8 cellular contexts compared by ENCODE assay signal in genomic region chr2:69789762-69790600, GRCh38. TPM values are rescaled to one million over a fixed set of nuclear protein-coding genes. Genes with fewer than 3 reads are reported as not detected.
A peak's percentile ranks its signal among the peaks of the same experiment; 100 is the strongest.
DNase-seq lines count a peak whose midpoint lies in the region; ATAC-seq and TF ChIP-seq lines count a peak whose summit lies in the region.

No MANE protein-coding gene starts in this region.

- peaks cover 17 to 32% of the 10 kb centered on the region in 2 donors for H3K4me1 ChIP-seq in thoracic aorta (ENCODE audit: control insufficient read depth in 1 of 2, low read depth in 2 of 2)

- ATAC-seq in WTC11 (peak; percentile 72), thoracic aorta (ENCODE audit: insufficient number of reproducible peaks, low FRiP score, low read depth) (no peak), GM19397 (IDR thresholded peaks at IDR 0.05; ENCODE audit: unreplicated experiment) (no peak)

- TF ChIP-seq CTCF in HFFc6 (IDR thresholded peaks at IDR 0.05) (peak; percentile 20; the same call in 1 of the 2 replicates), WTC11 (IDR thresholded peaks at IDR 0.05) (no peak), thoracic aorta (IDR thresholded peaks at IDR 0.05) (no peak)

- H3K9me3 ChIP-seq in thoracic aorta = no peaks in the 10 kb centered on the region

- POLR2A ChIA-PET in WTC11 (lab: Charles Lee) = no interaction called here

- DNase-seq in G401 (ENCODE audit: low spot score) (peak; percentile 9), HFFc6 (no peak), WTC11 (ENCODE audit: low spot score) (no peak), left kidney (ENCODE audit: low read depth, low spot score) (peak; percentile 76), thoracic aorta (ENCODE audit: low spot score) (no peak), T-helper 1 cell (no peak), posterior vena cava (ENCODE audit: low spot score) (no peak)

- H3K27me3 Mint-ChIP-seq in HFFc6 (ENCODE audit: insufficient read depth) (no peaks in the 10 kb centered on the region; the same call in 1 of the 2 replicates), WTC11 (ENCODE audit: low read depth) (no peaks in the 10 kb centered on the region)

- intact Hi-C loops in posterior vena cava (cut with DNase I) = no loop called here

- H3K9me3 Mint-ChIP-seq in HFFc6 (no peaks in the 10 kb centered on the region), WTC11 (no peaks in the 10 kb centered on the region)

- peak overlapping the region; percentile 88 to 92 for H3K27ac ChIP-seq in thoracic aorta

- H3K4me3 ChIP-seq in thoracic aorta = peak overlapping the region; percentile 55

- peaks cover 10% of the 10 kb centered on the region for H3K36me3 ChIP-seq in thoracic aorta

- H3K36me3 Mint-ChIP-seq in HFFc6 (ENCODE audit: low read depth) (peaks cover 11% of the 10 kb centered on the region), WTC11 (no peaks in the 10 kb centered on the region)

- peaks cover 32% of the 10 kb centered on the region for H3K4me1 Mint-ChIP-seq in HFFc6 (ENCODE audit: low read depth)
- peaks cover 18% of the 10 kb centered on the region for H3K4me1 Mint-ChIP-seq in WTC11

- CTCF ChIA-PET in WTC11 (lab: Charles Lee) = interaction anchor here (1.0 to 3.8 kb wide), 8 partner anchors 9 to 73 kb away, joined by 3 to 36 read pairs (median 4); partner anchors contain the start of gene ANXA4

- H3K27me3 ChIP-seq in thoracic aorta (replicated peaks; ENCODE audit: insufficient read depth) = no peaks in the 10 kb centered on the region

- in situ Hi-C loops in G401 (cut with HindIII; ENCODE audit: low sequenced_read_pairs) = no loop called here

- H3K4me3 Mint-ChIP-seq in HFFc6 (peak overlapping the region; percentile 80), WTC11 (no peak overlapping the region)

- H3K27ac Mint-ChIP-seq in HFFc6 = peak overlapping the region; percentile 93
- peak overlapping the region; percentile 60 for H3K27ac Mint-ChIP-seq in WTC11

TF ChIP-seq in WTC11, 78 proteins besides CTCF, POLR2A, EP300 and RAD21 (continues in another document):
- TF ChIP-seq ZNF423 (CRISPR knock-in tag; IDR thresholded peaks at IDR 0.05) = no peak
- no peak for TF ChIP-seq RELA (CRISPR knock-in tag; IDR thresholded peaks at IDR 0.05; ENCODE audit: borderline replicate concordance)
- no peak for TF ChIP-seq CREM (CRISPR knock-in tag; IDR thresholded peaks at IDR 0.05)
- no peak for TF ChIP-seq ZNF671 (CRISPR knock-in tag; IDR thresholded peaks at IDR 0.05)
- TF ChIP-seq ZNF281 (CRISPR knock-in tag; IDR thresholded peaks at IDR 0.05) = no peak
- no peak for TF ChIP-seq KAT7 (CRISPR knock-in tag; IDR thresholded peaks at IDR 0.05; ENCODE audit: borderline replicate concordance)
- TF ChIP-seq JUN (CRISPR knock-in tag; IDR thresholded peaks at IDR 0.05) = no peak
- no peak for TF ChIP-seq FOXJ3 (CRISPR knock-in tag; IDR thresholded peaks at IDR 0.05; ENCODE audit: borderline replicate concordance)
- TF ChIP-seq TEAD4 (CRISPR knock-in tag; IDR thresholded peaks at IDR 0.05) = no peak
- TF ChIP-seq STAT6 (CRISPR knock-in tag; conservative IDR thresholded peaks at IDR 0.05; ENCODE audit: low read depth) = no peak
- no peak for TF ChIP-seq ZNF416 (CRISPR knock-in tag; IDR thresholded peaks at IDR 0.05)
- TF ChIP-seq, protein P1, sequence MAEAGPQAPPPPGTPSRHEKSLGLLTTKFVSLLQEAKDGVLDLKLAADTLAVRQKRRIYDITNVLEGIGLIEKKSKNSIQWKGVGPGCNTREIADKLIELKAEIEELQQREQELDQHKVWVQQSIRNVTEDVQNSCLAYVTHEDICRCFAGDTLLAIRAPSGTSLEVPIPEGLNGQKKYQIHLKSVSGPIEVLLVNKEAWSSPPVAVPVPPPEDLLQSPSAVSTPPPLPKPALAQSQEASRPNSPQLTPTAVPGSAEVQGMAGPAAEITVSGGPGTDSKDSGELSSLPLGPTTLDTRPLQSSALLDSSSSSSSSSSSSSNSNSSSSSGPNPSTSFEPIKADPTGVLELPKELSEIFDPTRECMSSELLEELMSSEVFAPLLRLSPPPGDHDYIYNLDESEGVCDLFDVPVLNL (CRISPR knock-in tag; IDR thresholded peaks at IDR 0.05; ENCODE audit: borderline replicate concordance, low read depth) = no peak
- no peak for TF ChIP-seq ZNF396 (CRISPR knock-in tag; IDR thresholded peaks at IDR 0.05; ENCODE audit: borderline replicate concordance)
- TF ChIP-seq, protein P2, sequence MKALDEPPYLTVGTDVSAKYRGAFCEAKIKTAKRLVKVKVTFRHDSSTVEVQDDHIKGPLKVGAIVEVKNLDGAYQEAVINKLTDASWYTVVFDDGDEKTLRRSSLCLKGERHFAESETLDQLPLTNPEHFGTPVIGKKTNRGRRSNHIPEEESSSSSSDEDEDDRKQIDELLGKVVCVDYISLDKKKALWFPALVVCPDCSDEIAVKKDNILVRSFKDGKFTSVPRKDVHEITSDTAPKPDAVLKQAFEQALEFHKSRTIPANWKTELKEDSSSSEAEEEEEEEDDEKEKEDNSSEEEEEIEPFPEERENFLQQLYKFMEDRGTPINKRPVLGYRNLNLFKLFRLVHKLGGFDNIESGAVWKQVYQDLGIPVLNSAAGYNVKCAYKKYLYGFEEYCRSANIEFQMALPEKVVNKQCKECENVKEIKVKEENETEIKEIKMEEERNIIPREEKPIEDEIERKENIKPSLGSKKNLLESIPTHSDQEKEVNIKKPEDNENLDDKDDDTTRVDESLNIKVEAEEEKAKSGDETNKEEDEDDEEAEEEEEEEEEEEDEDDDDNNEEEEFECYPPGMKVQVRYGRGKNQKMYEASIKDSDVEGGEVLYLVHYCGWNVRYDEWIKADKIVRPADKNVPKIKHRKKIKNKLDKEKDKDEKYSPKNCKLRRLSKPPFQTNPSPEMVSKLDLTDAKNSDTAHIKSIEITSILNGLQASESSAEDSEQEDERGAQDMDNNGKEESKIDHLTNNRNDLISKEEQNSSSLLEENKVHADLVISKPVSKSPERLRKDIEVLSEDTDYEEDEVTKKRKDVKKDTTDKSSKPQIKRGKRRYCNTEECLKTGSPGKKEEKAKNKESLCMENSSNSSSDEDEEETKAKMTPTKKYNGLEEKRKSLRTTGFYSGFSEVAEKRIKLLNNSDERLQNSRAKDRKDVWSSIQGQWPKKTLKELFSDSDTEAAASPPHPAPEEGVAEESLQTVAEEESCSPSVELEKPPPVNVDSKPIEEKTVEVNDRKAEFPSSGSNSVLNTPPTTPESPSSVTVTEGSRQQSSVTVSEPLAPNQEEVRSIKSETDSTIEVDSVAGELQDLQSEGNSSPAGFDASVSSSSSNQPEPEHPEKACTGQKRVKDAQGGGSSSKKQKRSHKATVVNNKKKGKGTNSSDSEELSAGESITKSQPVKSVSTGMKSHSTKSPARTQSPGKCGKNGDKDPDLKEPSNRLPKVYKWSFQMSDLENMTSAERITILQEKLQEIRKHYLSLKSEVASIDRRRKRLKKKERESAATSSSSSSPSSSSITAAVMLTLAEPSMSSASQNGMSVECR (CRISPR knock-in tag; IDR thresholded peaks at IDR 0.05; ENCODE audit: borderline replicate concordance) = no peak
- no peak for TF ChIP-seq ZNF232 (CRISPR knock-in tag; IDR thresholded peaks at IDR 0.05)
- TF ChIP-seq ATF1 (CRISPR knock-in tag; IDR thresholded peaks at IDR 0.05) = no peak

RNA-seq across cellular contexts. Expression of gene GMCL1, which starts 39.5 kb away (rescaled TPM):
- total RNA-seq in G401 (2014; rRNA removed; shearing (Covaris generic)) = 10.2 and 15.9 TPM in 2 replicates
- 10 to 100 TPM in 2 of 6 experiments, 1 to 10 TPM in 4; 6.5 to 11.2 (median 7.7) TPM for total RNA-seq in HFFc6 (2021; fragmentation: NEBNext Ultra II Directional; extraction: Animal tissue kit (Norgen Biotek cat#: 25700))
- total RNA-seq in WTC11 (2021) (17.2 to 21.6 TPM (median 20.5 TPM) in 3 replicates), thoracic aorta (10 to 100 TPM; 13.5 to 24.1 TPM), posterior vena cava (10 to 100 TPM; 10.4 to 11.5 TPM)

RNA-seq across cellular contexts. Expression of gene ANXA4, which starts 48.0 kb away (rescaled TPM):
- total RNA-seq in G401 (2014; rRNA removed; shearing (Covaris generic)) = 64.8 and 85.8 TPM in 2 replicates
- 100 to 1,000 TPM in 1 of 6 experiments, 10 to 100 TPM in 5; 92.8 to 112 (median 96.1) TPM for total RNA-seq in HFFc6 (2021; fragmentation: NEBNext Ultra II Directional; extraction: Animal tissue kit (Norgen Biotek cat#: 25700))
- total RNA-seq in WTC11 (2021) (9.5 to 13.6 TPM (median 12.3 TPM) in 3 replicates), thoracic aorta (10 to 100 TPM; 62.8 to 67.8 TPM), posterior vena cava (10 to 100 TPM; 90.8 to 92.2 TPM)

Comparison
In these comparisons a context has a peak if more than half of its experiments do, and no peak if none do; other contexts are left out.
1. DNase-seq: peak in G401 (single experiment) and left kidney (single experiment); none in HFFc6 (single experiment), WTC11 (single experiment), thoracic aorta (single experiment), T-helper 1 cell (0 of 5) and posterior vena cava (single experiment).